In the genomic region with DNA sequence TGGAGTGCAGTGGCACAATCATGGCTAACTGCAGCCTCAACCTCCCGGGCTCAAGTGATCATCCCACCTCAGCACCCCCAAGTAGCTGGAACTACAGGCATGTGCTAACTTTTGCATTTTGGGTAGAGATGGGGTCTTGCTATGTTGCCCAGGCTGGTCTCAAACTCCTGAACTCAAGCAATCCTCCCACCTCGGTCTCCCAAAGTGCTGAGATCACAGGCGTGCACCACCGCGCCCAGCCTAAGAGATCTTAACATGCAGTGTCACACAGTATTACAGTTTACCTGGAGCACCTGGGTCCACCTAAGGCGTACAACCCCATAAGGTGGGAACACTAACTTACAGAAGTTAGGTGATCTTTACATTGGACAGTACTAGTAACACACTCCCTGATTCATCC, we compare ENCODE assay signal across 25 cellular contexts. TPM values are rescaled to one million over a fixed set of nuclear protein-coding genes. Genes with fewer than 3 reads are reported as not detected.
DNase-seq lines count a peak whose midpoint lies in the region; ATAC-seq and TF ChIP-seq lines count a peak whose summit lies in the region.
"Had no signal": no experiment of that assay in that cellular context is flagged by ENCODE, and none has a peak within 500 bp of the region (broad histone marks: within the 10 kb centered on the region; RNA-seq: fewer than 3 reads in every experiment).

No MANE protein-coding gene starts in this region.

- H3K4me3 Mint-ChIP-seq in WTC11 (no peak overlapping the region), endodermal cell (no peak overlapping the region)
- H3K4me3 Mint-ChIP-seq: CD14-positive monocyte; CD4-positive, alpha-beta memory T cell; CD4-positive, CD25-positive, alpha-beta regulatory T cell; CD8-positive, alpha-beta memory T cell had no signal

- CTCF ChIA-PET in HEK293 (lab: Yijun Ruan, JAX) = no interaction called here
- CTCF ChIA-PET in WTC11 (lab: Charles Lee) = no interaction called here

- no peak overlapping the region for H3K27ac ChIP-seq in HEK293 (ENCODE audit: extremely low read depth, low read depth, low read length)
- H3K27ac ChIP-seq in endodermal cell (ENCODE audit: low read depth, low read length) = no peak overlapping the region
- H3K27ac ChIP-seq: BLaER1 had no signal

- H3K9ac ChIP-seq in endodermal cell (ENCODE audit: extremely low read depth, low read length, poor library complexity, severe bottlenecking) = no peak overlapping the region
- H3K9ac ChIP-seq: BLaER1 had no signal

- peak; percentile 20 for DNase-seq in Right ventricle myocardium inferior (ENCODE audit: missing footprints)
- no peak for DNase-seq in Right ventricle myocardium superior
- DNase-seq in WTC11 (ENCODE audit: low spot score) = no peak
- DNase-seq in endodermal cell = peak; percentile 13
- no peak for DNase-seq in HK-2 (ENCODE audit: unreplicated experiment)
- DNase-seq: 8988T; ACHN; BE2C; C1 segment of cervical spinal cord; CD4-positive, alpha-beta memory T cell; CD4-positive, CD25-positive, alpha-beta regulatory T cell; CD8-positive, alpha-beta memory T cell; COR-L47; DMS 273 treated with DMSO at 0.1 percent for 48 hours; DMS153; DMS53; DMS79; DND-41; EL; GDM1 had no signal

- H3K36me3 Mint-ChIP-seq in WTC11 = peaks cover 5% of the 10 kb centered on the region
- H3K36me3 Mint-ChIP-seq in endodermal cell (ENCODE audit: low read depth) = peaks cover 16% of the 10 kb centered on the region

- no peaks in the 10 kb centered on the region for H3K27me3 ChIP-seq in endodermal cell (ENCODE audit: control insufficient read depth, insufficient read depth, low read length, poor library complexity, severe bottlenecking)
- H3K27me3 ChIP-seq: BE2C, BLaER1 had no signal

- no peaks in the 10 kb centered on the region for H3K4me1 ChIP-seq in HEK293 (ENCODE audit: control insufficient read depth, insufficient read depth, low read length)
- H3K4me1 ChIP-seq in endodermal cell (ENCODE audit: control insufficient read depth, insufficient read depth, low read length) = no peaks in the 10 kb centered on the region
- H3K4me1 ChIP-seq: BE2C had no signal

- no peak overlapping the region for H3K4me3 ChIP-seq in HEK293 (ENCODE audit: low read depth, low read length)
- H3K4me3 ChIP-seq in endodermal cell (ENCODE audit: low read length) = no peak overlapping the region
- H3K4me3 ChIP-seq: BLaER1, GM12878 had no signal

- POLR2A ChIA-PET in HEK293 (lab: Yijun Ruan, JAX) (no interaction called here), WTC11 (lab: Charles Lee) (no interaction called here)

- H3K27me3 Mint-ChIP-seq in WTC11 (ENCODE audit: low read depth) = no peaks in the 10 kb centered on the region
- no peaks in the 10 kb centered on the region for H3K27me3 Mint-ChIP-seq in endodermal cell (ENCODE audit: insufficient read depth)
- H3K27me3 Mint-ChIP-seq: CD4-positive, alpha-beta memory T cell; CD4-positive, CD25-positive, alpha-beta regulatory T cell; CD8-positive, alpha-beta memory T cell had no signal

- H3K9me3 Mint-ChIP-seq in WTC11 (no peaks in the 10 kb centered on the region), endodermal cell (no peaks in the 10 kb centered on the region)
- H3K9me3 Mint-ChIP-seq: CD14-positive monocyte; CD4-positive, alpha-beta memory T cell; CD4-positive, CD25-positive, alpha-beta regulatory T cell; CD8-positive, alpha-beta memory T cell had no signal

- H3K27ac Mint-ChIP-seq in WTC11 (no peak overlapping the region), endodermal cell (no peak overlapping the region)
- H3K27ac Mint-ChIP-seq: CD8-positive, alpha-beta memory T cell had no signal

- peaks cover 21% of the 10 kb centered on the region for H3K4me1 Mint-ChIP-seq in WTC11
- H3K4me1 Mint-ChIP-seq in endodermal cell = peaks cover 2% of the 10 kb centered on the region

- H3K36me3 ChIP-seq in HEK293 (ENCODE audit: control insufficient read depth in 2 of 2, insufficient read depth in 1 of 2, low read length in 2 of 2) = peaks cover 0 to 32% of the 10 kb centered on the region in 2 experiments; a peak in 1 of 3 replicates
- peaks cover 22% of the 10 kb centered on the region for H3K36me3 ChIP-seq in endodermal cell (ENCODE audit: control insufficient read depth, insufficient read depth, low read length)

- intact Hi-C loops in Right ventricle myocardium inferior (cut with DNase I) (no loop called here), Right ventricle myocardium superior (cut with DNase I) (no loop called here)

- ATAC-seq in Right ventricle myocardium inferior = no peak
- no peak for ATAC-seq in Right ventricle myocardium superior (ENCODE audit: poor library complexity)
- no peak for ATAC-seq in WTC11
- ATAC-seq in GM21367 (IDR thresholded peaks at IDR 0.05; ENCODE audit: unreplicated experiment) = no peak
- ATAC-seq: GM12878 had no signal

- TF ChIP-seq CTCF in HEK293 (tag by site-specific recombination; IDR thresholded peaks at IDR 0.05) (no peak), WTC11 (IDR thresholded peaks at IDR 0.05) (no peak), endodermal cell (conservative IDR thresholded peaks at IDR 0.05) (no peak)

- WGBS in endodermal cell (ENCODE audit: insufficient coverage in 1 of 2, insufficient read length in 1 of 2), 2 experiments = 81 to 87% methylated on average over 6 of the region's 6 CpGs

- H3K9me3 ChIP-seq in HEK293 (ENCODE audit: control insufficient read depth, insufficient read depth, low read depth, low read length) (no peaks in the 10 kb centered on the region), endodermal cell (ENCODE audit: control insufficient read depth, low read length) (no peaks in the 10 kb centered on the region)
- H3K9me3 ChIP-seq: BE2C, BLaER1 had no signal

TF ChIP-seq in HEK293, 187 proteins besides CTCF, POLR2A, EP300 and RAD21:
- TF ChIP-seq ZNF121 (tag by site-specific recombination; IDR thresholded peaks at IDR 0.05) = peak; percentile 76; the same call in 1 of the 2 replicates
- TF ChIP-seq SP7 (tag by site-specific recombination; IDR thresholded peaks at IDR 0.05) = no peak

TF ChIP-seq in WTC11, 78 proteins besides CTCF, POLR2A, EP300 and RAD21:
- peak; percentile 78 for TF ChIP-seq ZNF121 (CRISPR knock-in tag; IDR thresholded peaks at IDR 0.05)
- TF ChIP-seq FOXK1 (CRISPR knock-in tag; IDR thresholded peaks at IDR 0.05) = no peak
- no peak for TF ChIP-seq TP53 (CRISPR knock-in tag; IDR thresholded peaks at IDR 0.05)

RNA-seq across cellular contexts. Expression of gene TMEM242, which starts 29.5 kb away (rescaled TPM):
- total RNA-seq in Right ventricle myocardium inferior (19.4 TPM), Right ventricle myocardium superior (18.1 TPM), WTC11 (2021) (8.7 to 11.5 TPM (median 11.0 TPM) in 3 replicates), endodermal cell (10 to 100 TPM; 10.8 to 11.7 TPM)
- polyA plus RNA-seq in endodermal cell (2013, experiment 1 of 2) = 9.6 TPM
- polyA plus RNA-seq in endodermal cell (2013, experiment 2 of 2) = 7.7 TPM

Comparison
In these comparisons a context has a peak if more than half of its experiments do, and no peak if none do; other contexts are left out.
1. DNase-seq: peak in Right ventricle myocardium inferior (single experiment) and endodermal cell (single experiment); none in Right ventricle myocardium superior (single experiment), WTC11 (single experiment) and HK-2 (single experiment).